ENCODE assay signal across 8 cellular contexts in the genomic region with DNA sequence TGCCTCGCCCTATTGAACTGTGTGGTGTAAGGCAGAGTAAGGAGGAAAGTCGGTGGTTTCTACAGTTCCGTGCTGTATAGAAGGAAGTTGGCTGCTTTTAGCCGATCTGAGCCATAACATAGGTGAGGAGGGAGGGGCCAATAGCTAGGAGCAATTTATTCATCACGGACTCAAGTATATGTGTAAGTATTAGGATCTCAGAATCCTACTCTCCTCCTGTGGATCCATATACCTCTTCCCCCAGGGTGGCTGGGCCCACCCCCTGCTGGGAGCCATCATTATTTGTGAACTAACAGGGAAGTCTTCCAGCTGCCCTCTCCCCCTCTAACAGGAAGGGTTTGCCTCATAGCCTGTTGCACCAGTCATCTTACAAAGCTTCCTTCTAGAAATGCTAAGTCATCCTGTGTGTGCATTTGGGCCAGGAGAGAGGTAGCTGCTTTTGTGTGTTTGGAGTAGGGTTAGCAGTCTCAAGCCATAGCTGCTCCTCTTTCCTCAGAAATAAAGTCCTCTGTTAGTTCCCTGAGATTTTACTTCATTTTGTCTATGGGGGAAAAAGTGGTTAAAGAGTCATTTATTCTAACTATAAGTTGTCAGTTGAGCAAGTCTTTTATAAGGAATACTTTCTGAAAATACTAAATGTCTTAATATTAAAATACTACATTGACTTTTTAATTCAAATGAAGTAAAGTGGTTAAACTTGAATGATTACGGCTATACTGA. TPM values are rescaled to one million over a fixed set of nuclear protein-coding genes. Genes with fewer than 3 reads are reported as not detected.
DNase-seq lines count a peak whose midpoint lies in the region; ATAC-seq and TF ChIP-seq lines count a peak whose summit lies in the region.

No MANE protein-coding gene starts in this region.

- H3K4me3 Mint-ChIP-seq in progenitor cell of endocrine pancreas (ENCODE audit: low read depth), result no peak overlapping the region

- H3K27ac Mint-ChIP-seq in progenitor cell of endocrine pancreas, result peak overlapping the region; percentile 85

- H3K36me3 Mint-ChIP-seq in progenitor cell of endocrine pancreas (ENCODE audit: insufficient read depth), result peaks cover 47% of the 10 kb centered on the region

- no peaks in the 10 kb centered on the region for H3K27me3 Mint-ChIP-seq in progenitor cell of endocrine pancreas

- TF ChIP-seq CTCF in progenitor cell of endocrine pancreas (IDR thresholded peaks at IDR 0.05; ENCODE audit: unreplicated experiment) (no peak), RWPE1 (conservative IDR thresholded peaks at IDR 0.05; ENCODE audit: low read depth) (no peak)

- H3K27ac ChIP-seq in RWPE1, result no peak overlapping the region

- H3K9me3 Mint-ChIP-seq in progenitor cell of endocrine pancreas (ENCODE audit: low read depth), result no peaks in the 10 kb centered on the region

- DNase-seq in ELR (ENCODE audit: low read depth) (peak; percentile 66), SIG-M5 treated with dmso at 0.1 percent for 504 hours (lab: John Stamatoyannopoulos, UW; ENCODE audit: unreplicated experiment) (peak; percentile 97), fibroblast of gingiva (ENCODE audit: low read depth) (peak; percentile 85), progenitor cell of endocrine pancreas (ENCODE audit: low spot score, unreplicated experiment) (no peak), RWPE1 (ENCODE audit: low spot score) (no peak)

- H3K4me1 Mint-ChIP-seq in progenitor cell of endocrine pancreas (ENCODE audit: low read depth), result no peaks in the 10 kb centered on the region

- POLR2A ChIA-PET in RWPE1 (lab: Yijun Ruan, JAX; ENCODE audit: low non-redundant PET), result no interaction called here

- ATAC-seq in HG03521 (IDR thresholded peaks at IDR 0.05; ENCODE audit: unreplicated experiment) (no peak), GM18502 (IDR thresholded peaks at IDR 0.05; ENCODE audit: poor library complexity, unreplicated experiment) (no peak), GM21390 (IDR thresholded peaks at IDR 0.05; ENCODE audit: unreplicated experiment) (no peak)

- CTCF ChIA-PET in RWPE1 (lab: Yijun Ruan, JAX), result interaction anchor here (0.6 kb wide), 1 partner anchor 44 kb away, joined by 3 read pairs; no protein-coding TSS in a partner anchor

RNA-seq across cellular contexts. Expression of gene CENPS, which starts 14.9 kb away (rescaled TPM):
- 22.2 and 22.5 TPM in 2 replicates for total RNA-seq in progenitor cell of endocrine pancreas

RNA-seq across cellular contexts. Expression of gene PGD, which starts 16.5 kb away (rescaled TPM):
- 254 and 263 TPM in 2 replicates for total RNA-seq in progenitor cell of endocrine pancreas

RNA-seq across cellular contexts. Expression of gene CORT, which starts 34.5 kb away (rescaled TPM):
- 1.0 and 2.0 TPM in 2 replicates for total RNA-seq in progenitor cell of endocrine pancreas

RNA-seq across cellular contexts. Expression of gene DFFA, which starts 57.0 kb away (rescaled TPM):
- total RNA-seq in progenitor cell of endocrine pancreas, result 47.9 and 54.4 TPM in 2 replicates

RNA-seq across cellular contexts. Expression of gene PEX14, which starts 59.4 kb away (rescaled TPM):
- total RNA-seq in progenitor cell of endocrine pancreas, result 27.8 and 28.7 TPM in 2 replicates

Comparison
In these comparisons a context has a peak if more than half of its experiments do, and no peak if none do; other contexts are left out.
1. DNase-seq: peak in ELR (single experiment), SIG-M5 treated with dmso at 0.1 percent for 504 hours (single experiment) and fibroblast of gingiva (single experiment); none in progenitor cell of endocrine pancreas (single experiment) and RWPE1 (single experiment).